ENCODE assay signal across 26 cellular contexts in genomic region chr12:102543931-102544485, GRCh38.
A peak's percentile ranks its signal among the peaks of the same experiment; 100 is the strongest.
DNase-seq lines count a peak whose midpoint lies in the region; ATAC-seq, FAIRE-seq and TF ChIP-seq lines count a peak whose summit lies in the region.
"Had no signal": no experiment of that assay in that cellular context is flagged by ENCODE, and none has a peak within 500 bp of the region (broad histone marks: within the 10 kb centered on the region; RNA-seq: fewer than 3 reads in every experiment).

No MANE protein-coding gene starts in this region.

- no peaks in the 10 kb centered on the region for H4K20me1 ChIP-seq in GM12878 (ENCODE audit: control insufficient read depth, insufficient read depth)
- no peaks in the 10 kb centered on the region for H4K20me1 ChIP-seq in PC-3 (ENCODE audit: low read length)

- RAD21 ChIA-PET in GM12878 (lab: Charles Lee; ENCODE audit: unreplicated experiment) = interaction anchor here (0.7 to 4.4 kb wide), 25 partner anchors 10 to 626 kb away, joined by 3 to 32 read pairs (median 4); partner anchors contain the start of gene IGF1

- 0% methylated on average over 2 of the region's 2 CpGs for WGBS in GM12878 (ENCODE audit: insufficient coverage, insufficient replicate concordance, low lambda C conversion rate, missing lambda C conversion rate)

- TF ChIP-seq EP300 in GM12878 (IDR thresholded peaks at IDR 0.05; ENCODE audit: borderline replicate concordance in 1 of 2, control insufficient read depth in 1 of 2, low read depth in 2 of 2, low read length in 2 of 2) = no peak

- FAIRE-seq in GM12878 (lab: Jason Lieb, UNC) = no peak
- FAIRE-seq: A549 had no signal

- SMC1A ChIA-PET in GM12878 (lab: Charles Lee; ENCODE audit: uncharacterized antibody, unreplicated experiment) = interaction anchor here (0.6 to 4.7 kb wide), 29 partner anchors 10 to 624 kb away, joined by 3 to 31 read pairs (median 5); no protein-coding TSS in a partner anchor

- H3K9me3 Mint-ChIP-seq in activated CD8-positive, alpha-beta T cell treated with anti-CD3 and anti-CD28 coated beads, Interleukin-2, amount 10 ng/mL, durations not matched to agents 7 days and 5 days (ENCODE audit: insufficient read depth) = no peaks in the 10 kb centered on the region
- H3K9me3 Mint-ChIP-seq in activated CD8-positive, alpha-beta T cell treated with anti-CD3 and anti-CD28 coated beads for 36 hours = no peaks in the 10 kb centered on the region
- H3K9me3 Mint-ChIP-seq in stimulated activated naive CD8-positive, alpha-beta T cell treated with anti-CD3 and anti-CD28 coated beads, Interleukin-15, amount 100 ng/mL, for 72 hours = no peaks in the 10 kb centered on the region
- no peaks in the 10 kb centered on the region for H3K9me3 Mint-ChIP-seq in immature natural killer cell
- H3K9me3 Mint-ChIP-seq: activated naive CD4-positive, alpha-beta T cell treated with anti-CD3 and anti-CD28 coated beads, Interleukin-2, amount 50 U/mL, for 24 hours; activated T-helper 1 cell treated with anti-CD3 and anti-CD28 coated beads, Interleukin-12 subunit alpha, Interleukin-12 subunit beta, Interleukin-2, Interleukin-4 antibody, amounts not matched to agents 30 ng/mL and 10 ng/mL and 1 ng/mL, durations not matched to agents 14 hours and 24 hours and 36 hours; neural progenitor cell had no signal

- TF ChIP-seq CTCF in activated CD8-positive, alpha-beta T cell treated with anti-CD3 and anti-CD28 coated beads for 36 hours (IDR thresholded peaks at IDR 0.05) = no peak
- TF ChIP-seq CTCF in GM12878 (IDR thresholded peaks at IDR 0.05 in 2 of 3, conservative IDR thresholded peaks at IDR 0.05 in 1 of 3; ENCODE audit: control insufficient read depth in 2 of 3, extremely low read depth in 1 of 3, insufficient read depth in 1 of 3, low read depth in 3 of 3, low read length in 3 of 3) (no peak), PC-3 (conservative IDR thresholded peaks at IDR 0.05; ENCODE audit: low read depth, low read length) (no peak)

- H3K27me3 Mint-ChIP-seq in activated CD8-positive, alpha-beta T cell treated with anti-CD3 and anti-CD28 coated beads, Interleukin-2, amount 10 ng/mL, durations not matched to agents 7 days and 5 days (ENCODE audit: low read depth) = peaks cover 5% of the 10 kb centered on the region
- H3K27me3 Mint-ChIP-seq in activated CD8-positive, alpha-beta T cell treated with anti-CD3 and anti-CD28 coated beads for 36 hours = peaks cover 10% of the 10 kb centered on the region
- H3K27me3 Mint-ChIP-seq in stimulated activated naive CD8-positive, alpha-beta T cell treated with anti-CD3 and anti-CD28 coated beads, Interleukin-15, amount 100 ng/mL, for 72 hours = peaks cover 27% of the 10 kb centered on the region
- peaks cover 0 to 4% (median 0%) of the 10 kb centered on the region in 3 donors for H3K27me3 Mint-ChIP-seq in immature natural killer cell (ENCODE audit: low read depth in 3 of 3)

- H3K36me3 ChIP-seq in GM12878 (ENCODE audit: control insufficient read depth in 2 of 2, insufficient read depth in 2 of 2, low read length in 1 of 2) (no peaks in the 10 kb centered on the region), PC-3 (ENCODE audit: low read depth, low read length) (no peaks in the 10 kb centered on the region)
- H3K36me3 ChIP-seq: HAP-1, MG63, neural progenitor cell, Peyer's patch, right lobe of liver, upper lobe of left lung had no signal

- no peak for DNase-seq in activated CD8-positive, alpha-beta T cell treated with anti-CD3 and anti-CD28 coated beads, Interleukin-2, amount 10 ng/mL, durations not matched to agents 7 days and 5 days
- DNase-seq in activated CD8-positive, alpha-beta T cell treated with anti-CD3 and anti-CD28 coated beads for 36 hours = no peak
- DNase-seq in GM12878 (ENCODE audit: low read depth, low spot score) = no peak
- DNase-seq in stimulated activated naive CD8-positive, alpha-beta T cell treated with anti-CD3 and anti-CD28 coated beads, Interleukin-15, amount 100 ng/mL, for 72 hours = no peak
- no peak for DNase-seq in PC-3
- DNase-seq in inferior parietal cortex (ENCODE audit: extremely low spot score) = no peak
- no peak for DNase-seq in immature natural killer cell
- DNase-seq: activated CD4-positive, alpha-beta T cell treated with anti-CD3 and anti-CD28 coated beads for 4 hours; DMS153; GDM1; glutamatergic neuron; MG63; NCI-H146; Peyer's patch; right lobe of liver; stimulated activated CD8-positive, alpha-beta memory T cell treated with anti-CD3 and anti-CD28 coated beads, Interleukin-4, amount 100 ng/mL, for 48 hours; T-helper 17 cell; upper lobe of left lung had no signal

- no peak overlapping the region for H3K4me3 Mint-ChIP-seq in activated CD8-positive, alpha-beta T cell treated with anti-CD3 and anti-CD28 coated beads, Interleukin-2, amount 10 ng/mL, durations not matched to agents 7 days and 5 days
- no peak overlapping the region for H3K4me3 Mint-ChIP-seq in activated CD8-positive, alpha-beta T cell treated with anti-CD3 and anti-CD28 coated beads for 36 hours
- H3K4me3 Mint-ChIP-seq in stimulated activated naive CD8-positive, alpha-beta T cell treated with anti-CD3 and anti-CD28 coated beads, Interleukin-15, amount 100 ng/mL, for 72 hours = no peak overlapping the region
- no peak overlapping the region for H3K4me3 Mint-ChIP-seq in immature natural killer cell
- H3K4me3 Mint-ChIP-seq: activated naive CD4-positive, alpha-beta T cell treated with anti-CD3 and anti-CD28 coated beads, Interleukin-2, amount 50 U/mL, for 24 hours; activated T-helper 1 cell treated with anti-CD3 and anti-CD28 coated beads, Interleukin-12 subunit alpha, Interleukin-12 subunit beta, Interleukin-2, Interleukin-4 antibody, amounts not matched to agents 30 ng/mL and 10 ng/mL and 1 ng/mL, durations not matched to agents 14 hours and 24 hours and 36 hours; B cell; neural progenitor cell; T-helper 17 cell had no signal

- BruUV-seq in GM12878 (replicated peaks; lab: Mats Ljungman, UMichigan) (no TSS peak), PC-3 (replicated peaks; lab: Mats Ljungman, UMichigan) (no TSS peak)

- H3K9ac ChIP-seq in GM12878 (ENCODE audit: control insufficient read depth, insufficient read depth, low read length) (no peak overlapping the region), PC-3 (ENCODE audit: low read length) (no peak overlapping the region)
- H3K9ac ChIP-seq: neural progenitor cell had no signal

- H3K9me3 ChIP-seq in GM12878 (replicated peaks; ENCODE audit: control insufficient read depth, insufficient read depth, low read length) (no peaks in the 10 kb centered on the region), PC-3 (ENCODE audit: low read length) (no peaks in the 10 kb centered on the region)
- H3K9me3 ChIP-seq: HAP-1, MG63, Peyer's patch, right lobe of liver, upper lobe of left lung had no signal

- no peaks in the 10 kb centered on the region for H3K79me2 ChIP-seq in GM12878 (ENCODE audit: control insufficient read depth, insufficient read depth, low read length)
- H3K79me2 ChIP-seq in PC-3 (ENCODE audit: low read length) = no peaks in the 10 kb centered on the region

- H3K27me3 ChIP-seq in GM12878 (replicated peaks in 1 of 2; ENCODE audit: control insufficient read depth in 2 of 2, insufficient read depth in 2 of 2, low read length in 1 of 2) (no peaks in the 10 kb centered on the region), PC-3 (ENCODE audit: low read length) (no peaks in the 10 kb centered on the region)
- H3K27me3 ChIP-seq: MG63, neural progenitor cell, Peyer's patch, right lobe of liver, upper lobe of left lung had no signal

- H3K4me2 ChIP-seq in GM12878 (ENCODE audit: control insufficient read depth, insufficient read depth) (no peak overlapping the region), PC-3 (ENCODE audit: low read length) (no peak overlapping the region)
- H3K4me2 ChIP-seq: A549, neural progenitor cell had no signal

- H3K27ac ChIP-seq in GM12878 (ENCODE audit: control insufficient read depth, insufficient read depth) (no peak overlapping the region), PC-3 (ENCODE audit: low read length) (no peak overlapping the region)
- H3K27ac ChIP-seq: neural progenitor cell, Peyer's patch, right lobe of liver, upper lobe of left lung had no signal

- in situ Hi-C loops in GM12878 (cut with MboI) = no loop called here

- peaks cover 8% of the 10 kb centered on the region for H3K4me1 Mint-ChIP-seq in activated CD8-positive, alpha-beta T cell treated with anti-CD3 and anti-CD28 coated beads, Interleukin-2, amount 10 ng/mL, durations not matched to agents 7 days and 5 days (ENCODE audit: low read depth)
- H3K4me1 Mint-ChIP-seq in activated CD8-positive, alpha-beta T cell treated with anti-CD3 and anti-CD28 coated beads for 36 hours (ENCODE audit: low read depth) = no peaks in the 10 kb centered on the region
- no peaks in the 10 kb centered on the region for H3K4me1 Mint-ChIP-seq in stimulated activated naive CD8-positive, alpha-beta T cell treated with anti-CD3 and anti-CD28 coated beads, Interleukin-15, amount 100 ng/mL, for 72 hours
- no peaks in the 10 kb centered on the region for H3K4me1 Mint-ChIP-seq in immature natural killer cell
- H3K4me1 Mint-ChIP-seq: activated naive CD4-positive, alpha-beta T cell treated with anti-CD3 and anti-CD28 coated beads, Interleukin-2, amount 50 U/mL, for 24 hours; B cell; T-helper 17 cell had no signal

- CTCF ChIA-PET in activated CD8-positive, alpha-beta T cell treated with anti-CD3 and anti-CD28 coated beads, Interleukin-2, amount 10 ng/mL, durations not matched to agents 7 days and 5 days (lab: Charles Lee) = interaction anchor here (0.8 to 1.4 kb wide), 3 partner anchors 9 to 605 kb away, joined by 3 to 6 read pairs (median 3); no protein-coding TSS in a partner anchor
- CTCF ChIA-PET in activated CD8-positive, alpha-beta T cell treated with anti-CD3 and anti-CD28 coated beads for 36 hours (lab: Charles Lee) = interaction anchor here (0.5 to 2.6 kb wide), 6 partner anchors 12 to 603 kb away, joined by 3 to 7 read pairs (median 4); no protein-coding TSS in a partner anchor
- CTCF ChIA-PET in GM12878 (lab: Yijun Ruan, JAX) = interaction anchor here (0.6 to 4.8 kb wide), 29 partner anchors 9 to 626 kb away, joined by 3 to 57 read pairs (median 4); partner anchors contain the start of gene PMCH
- CTCF ChIA-PET in PC-3 (lab: Charles Lee) = no interaction called here

- POLR2A ChIA-PET in activated CD8-positive, alpha-beta T cell treated with anti-CD3 and anti-CD28 coated beads, Interleukin-2, amount 10 ng/mL, durations not matched to agents 7 days and 5 days (lab: Charles Lee) = no interaction called here
- POLR2A ChIA-PET in activated CD8-positive, alpha-beta T cell treated with anti-CD3 and anti-CD28 coated beads for 36 hours (lab: Charles Lee) = no interaction called here
- POLR2A ChIA-PET in GM12878 (lab: Charles Lee) = no interaction called here
- POLR2A ChIA-PET in PC-3 (lab: Charles Lee; ENCODE audit: unreplicated experiment) = no interaction called here

- H3F3A ChIP-seq in PC-3 (ENCODE audit: low read length, unreplicated experiment) = no peaks in the 10 kb centered on the region

- no peak for TF ChIP-seq POLR2A in GM12878 (IDR thresholded peaks at IDR 0.05; ENCODE audit: low read depth, low read length)

- no peak overlapping the region for H3K27ac Mint-ChIP-seq in activated CD8-positive, alpha-beta T cell treated with anti-CD3 and anti-CD28 coated beads, Interleukin-2, amount 10 ng/mL, durations not matched to agents 7 days and 5 days
- no peak overlapping the region for H3K27ac Mint-ChIP-seq in activated CD8-positive, alpha-beta T cell treated with anti-CD3 and anti-CD28 coated beads for 36 hours
- no peak overlapping the region for H3K27ac Mint-ChIP-seq in stimulated activated naive CD8-positive, alpha-beta T cell treated with anti-CD3 and anti-CD28 coated beads, Interleukin-15, amount 100 ng/mL, for 72 hours
- H3K27ac Mint-ChIP-seq in immature natural killer cell = no peak overlapping the region
- H3K27ac Mint-ChIP-seq: activated naive CD4-positive, alpha-beta T cell treated with anti-CD3 and anti-CD28 coated beads, Interleukin-2, amount 50 U/mL, for 24 hours; activated T-helper 1 cell treated with anti-CD3 and anti-CD28 coated beads, Interleukin-12 subunit alpha, Interleukin-12 subunit beta, Interleukin-2, Interleukin-4 antibody, amounts not matched to agents 30 ng/mL and 10 ng/mL and 1 ng/mL, durations not matched to agents 14 hours and 24 hours and 36 hours; B cell; neural progenitor cell; T-helper 17 cell had no signal

- H3K4me3 ChIP-seq in GM12878 (no peak overlapping the region), PC-3 (ENCODE audit: low read length) (no peak overlapping the region)
- H3K4me3 ChIP-seq: A549, HAP-1, lung, MG63, neural progenitor cell, Peyer's patch, right lobe of liver, upper lobe of left lung had no signal

- no peaks in the 10 kb centered on the region for H3K36me3 Mint-ChIP-seq in activated CD8-positive, alpha-beta T cell treated with anti-CD3 and anti-CD28 coated beads, Interleukin-2, amount 10 ng/mL, durations not matched to agents 7 days and 5 days (ENCODE audit: low read depth)
- H3K36me3 Mint-ChIP-seq in activated CD8-positive, alpha-beta T cell treated with anti-CD3 and anti-CD28 coated beads for 36 hours (ENCODE audit: low read depth) = no peaks in the 10 kb centered on the region
- H3K36me3 Mint-ChIP-seq in immature natural killer cell = no peaks in the 10 kb centered on the region
- H3K36me3 Mint-ChIP-seq: neural progenitor cell had no signal

- no peaks in the 10 kb centered on the region for H3K9me2 ChIP-seq in PC-3 (replicated peaks; ENCODE audit: low read length)

- H3K4me1 ChIP-seq in GM12878 (ENCODE audit: control insufficient read depth, insufficient read depth, low read length) (peaks cover 6% of the 10 kb centered on the region), PC-3 (ENCODE audit: insufficient read depth, low read length) (no peaks in the 10 kb centered on the region)
- H3K4me1 ChIP-seq: Peyer's patch, right lobe of liver, upper lobe of left lung had no signal

- ATAC-seq in activated CD8-positive, alpha-beta T cell treated with anti-CD3 and anti-CD28 coated beads, Interleukin-2, amount 10 ng/mL, durations not matched to agents 7 days and 5 days = peak; percentile 60
- ATAC-seq in activated CD8-positive, alpha-beta T cell treated with anti-CD3 and anti-CD28 coated beads for 36 hours = no peak
- ATAC-seq in HG03432 (IDR thresholded peaks at IDR 0.05; ENCODE audit: unreplicated experiment) = peak; percentile 48
- ATAC-seq in GM12878 = peak; percentile 38
- ATAC-seq in stimulated activated naive CD8-positive, alpha-beta T cell treated with anti-CD3 and anti-CD28 coated beads, Interleukin-15, amount 100 ng/mL, for 72 hours = no peak
- ATAC-seq in PC-3 = no peak
- ATAC-seq: A549, T-helper 17 cell had no signal

- intact Hi-C loops in activated CD8-positive, alpha-beta T cell treated with anti-CD3 and anti-CD28 coated beads for 36 hours (cut with micrococcal nuclease) = no loop called here
- intact Hi-C loops in GM12878 (cut with micrococcal nuclease; ENCODE audit: unreplicated experiment) (loop anchor here (1.0 kb wide), 1 partner anchor 374 kb away; no protein-coding TSS in a partner anchor), PC-3 (cut with micrococcal nuclease) (no loop called here)

- H2AFZ ChIP-seq in GM12878 (ENCODE audit: control insufficient read depth, low read depth, low read length) (no peak overlapping the region), PC-3 (ENCODE audit: low read length) (no peak overlapping the region)
- H2AFZ ChIP-seq: neural progenitor cell had no signal

- no peak for TF ChIP-seq RAD21 in GM12878 (IDR thresholded peaks at IDR 0.05; ENCODE audit: insufficient read depth, low read depth, low read length)

Comparison
In these comparisons a context has a peak if more than half of its experiments do, and no peak if none do; other contexts are left out.
1. ATAC-seq: peak in activated CD8-positive, alpha-beta T cell treated with anti-CD3 and anti-CD28 coated beads, Interleukin-2, amount 10 ng/mL, durations not matched to agents 7 days and 5 days (single experiment), HG03432 (single experiment) and GM12878 (single experiment); none in activated CD8-positive, alpha-beta T cell treated with anti-CD3 and anti-CD28 coated beads for 36 hours (single experiment), stimulated activated naive CD8-positive, alpha-beta T cell treated with anti-CD3 and anti-CD28 coated beads, Interleukin-15, amount 100 ng/mL, for 72 hours (single experiment) and PC-3 (single experiment).